ENCODE assay signal across 22 cellular contexts in genomic region chr14:52546318-52546670, GRCh38. TPM values are rescaled to one million over a fixed set of nuclear protein-coding genes. Genes with fewer than 3 reads are reported as not detected.
DNase-seq lines count a peak whose midpoint lies in the region; ATAC-seq, FAIRE-seq and TF ChIP-seq lines count a peak whose summit lies in the region.
"Had no signal": no experiment of that assay in that cellular context is flagged by ENCODE, and none has a peak within 500 bp of the region (broad histone marks: within the 10 kb centered on the region; RNA-seq: fewer than 3 reads in every experiment).

No MANE protein-coding gene starts in this region.

- TF ChIP-seq POLR2A in GM12891 (IDR thresholded peaks at IDR 0.05; ENCODE audit: low read depth, low read length): no peak

- peak overlapping the region; percentile 68 for H3K4me2 ChIP-seq in SU-DHL-6 (ENCODE audit: low read depth, low read length, poor library complexity, severe bottlenecking)

- no peaks in the 10 kb centered on the region for H3K9me3 ChIP-seq in SU-DHL-6 (ENCODE audit: insufficient read depth, low read length)
- H3K9me3 ChIP-seq in left ventricle myocardium inferior (replicated peaks): no peaks in the 10 kb centered on the region

- no peak for ATAC-seq in GM18873 (IDR thresholded peaks at IDR 0.05; ENCODE audit: low FRiP score, unreplicated experiment)
- ATAC-seq in natural killer cell: no peak
- ATAC-seq: T-cell had no signal

- POLR2A ChIA-PET in GM10248 (lab: Yijun Ruan, JAX): no interaction called here

- intact Hi-C loops in left ventricle myocardium inferior (cut with micrococcal nuclease): no loop called here
- intact Hi-C loops in natural killer cell (cut with micrococcal nuclease): no loop called here

- no peaks in the 10 kb centered on the region for H3K27me3 ChIP-seq in SU-DHL-6 (ENCODE audit: low read length)
- no peaks in the 10 kb centered on the region for H3K27me3 ChIP-seq in left ventricle myocardium inferior (ENCODE audit: low read depth)

- peak overlapping the region in 1 of 2 donors; percentile 14 for H3K27ac Mint-ChIP-seq in natural killer cell
- H3K27ac Mint-ChIP-seq: T-cell had no signal

- H2AFZ ChIP-seq in SU-DHL-6 (ENCODE audit: low read depth, low read length, severe bottlenecking): no peak overlapping the region

- peaks cover 78% of the 10 kb centered on the region for H3K79me2 ChIP-seq in SU-DHL-6 (ENCODE audit: insufficient read depth, low read length)

- peaks cover 33% of the 10 kb centered on the region for H3K4me1 ChIP-seq in left ventricle myocardium inferior

- CTCF ChIA-PET in GM10248 (lab: Yijun Ruan, JAX): interaction anchor here (1.0 kb wide), 1 partner anchor 10 kb away, joined by 3 read pairs; no protein-coding TSS in a partner anchor

- H3K4me1 Mint-ChIP-seq in natural killer cell: peaks cover 13 to 20% of the 10 kb centered on the region in 2 donors

- H3K4me3 Mint-ChIP-seq in natural killer cell: no peak overlapping the region
- H3K4me3 Mint-ChIP-seq: CD4-positive, alpha-beta memory T cell; T-cell had no signal

- peaks cover 21% of the 10 kb centered on the region; the same call in 1 of the 2 replicates for H3F3A ChIP-seq in SU-DHL-6 (ENCODE audit: insufficient read depth)

- no peak for DNase-seq in GM12891 (ENCODE audit: insufficient read length, low spot score)
- peak; percentile 19 for DNase-seq in left kidney (ENCODE audit: low read depth, low spot score)
- DNase-seq in left ventricle myocardium inferior: no peak
- DNase-seq in GM10248 (ENCODE audit: extremely low spot score): no peak
- no peak for DNase-seq in natural killer cell
- DNase-seq: CD4-positive, alpha-beta memory T cell; DMS153; GF-D8; KG1; NCI-H1048; NCI-H1436 treated with DMSO at 0.1 percent for 48 hours; NCI-H2081 treated with DMSO at 0.1 percent for 48 hours; NCI-H446 treated with DMSO at 0.1 percent for 48 hours; NCI-H69; NK-92 treated with Interleukin-12 subunit alpha and Interleukin-12 subunit beta, amount 100 ng/mL, for 24 hours; OCI-M1; Right ventricle myocardium superior; T-cell had no signal

- no peaks in the 10 kb centered on the region for H4K20me1 ChIP-seq in SU-DHL-6 (ENCODE audit: low read depth, low read length)

- H3K27me3 Mint-ChIP-seq in natural killer cell (ENCODE audit: low read depth in 2 of 2): no peaks in the 10 kb centered on the region
- H3K27me3 Mint-ChIP-seq: CD4-positive, alpha-beta memory T cell; T-cell had no signal

- peak overlapping the region; percentile 38 for H3K9ac ChIP-seq in SU-DHL-6 (ENCODE audit: low read length)

- FAIRE-seq in GM12891 (lab: Jason Lieb, UNC): peak; percentile 16
- FAIRE-seq: H1 had no signal

- H3K4me3 ChIP-seq in SU-DHL-6 (ENCODE audit: insufficient read depth, low read length, poor library complexity, severe bottlenecking) (peak overlapping the region; percentile 35), left ventricle myocardium inferior (no peak overlapping the region)

- H3K9me3 Mint-ChIP-seq in natural killer cell: no peaks in the 10 kb centered on the region
- H3K9me3 Mint-ChIP-seq: CD4-positive, alpha-beta memory T cell; T-cell had no signal

- TF ChIP-seq CTCF in SU-DHL-6 (IDR thresholded peaks at IDR 0.05; ENCODE audit: insufficient read depth, low read length, poor library complexity, severe bottlenecking) (no peak), left ventricle myocardium inferior (IDR thresholded peaks at IDR 0.05; ENCODE audit: borderline replicate concordance) (no peak), GM10248 (IDR thresholded peaks at IDR 0.05; ENCODE audit: control extremely low read depth, extremely low read depth, low read depth, missing control alignments) (no peak), natural killer cell (IDR thresholded peaks at IDR 0.05) (no peak)

- H3K9me2 ChIP-seq in SU-DHL-6 (replicated peaks; ENCODE audit: insufficient read depth, low read length): no peaks in the 10 kb centered on the region

- H3K36me3 Mint-ChIP-seq in natural killer cell: no peaks in the 10 kb centered on the region

- H3K36me3 ChIP-seq in SU-DHL-6 (ENCODE audit: low read length) (peaks cover 24% of the 10 kb centered on the region), left ventricle myocardium inferior (peaks cover 5% of the 10 kb centered on the region)

- peak overlapping the region; percentile 79 for H3K27ac ChIP-seq in SU-DHL-6 (ENCODE audit: low read depth, low read length)
- no peak overlapping the region for H3K27ac ChIP-seq in left ventricle myocardium inferior (replicated peaks)

TF ChIP-seq in GM12891, 5 proteins besides CTCF, POLR2A, EP300 and RAD21:
- TF ChIP-seq TAF1 (IDR thresholded peaks at IDR 0.05; ENCODE audit: low read depth, low read length) (no peak), SPI1 (IDR thresholded peaks at IDR 0.05; ENCODE audit: low read depth, low read length) (no peak), PAX5 (IDR thresholded peaks at IDR 0.05; ENCODE audit: insufficient read depth, low read length, severe bottlenecking) (no peak), POLR2AphosphoS5 (IDR thresholded peaks at IDR 0.05; ENCODE audit: low read depth, low read length) (no peak), POU2F2 (IDR thresholded peaks at IDR 0.05; ENCODE audit: low read depth, low read length) (no peak)
TF ChIP-seq in GM12891: peak in this region for 0.

RNA-seq across cellular contexts. Expression of gene TXNDC16, which starts 6.0 kb away (rescaled TPM):
- 2.5 TPM for polyA plus RNA-seq in GM12891 (2012; ENCODE audit: low read depth, missing spikeins)
- total RNA-seq in left ventricle myocardium inferior (3.6 TPM), natural killer cell (10 to 100 TPM; 16.5 to 22.0 (median 20.7) TPM)

RNA-seq across cellular contexts. Expression of gene GPR137C, which starts 6.3 kb away (rescaled TPM):
- 0.39 TPM for polyA plus RNA-seq in GM12891 (2012; ENCODE audit: low read depth, missing spikeins)
- total RNA-seq in left ventricle myocardium inferior: 1.2 TPM
- 1 to 10 TPM in 1 of 3 donors, under 1 TPM in 2; 0.42 to 1.4 (median 0.57) TPM for total RNA-seq in natural killer cell
- total RNA-seq: MCF 10A had no signal
- polyA plus RNA-seq: CD4-positive, alpha-beta memory T cell had no signal
